8 cellular contexts compared by ENCODE assay signal in the genomic region with DNA sequence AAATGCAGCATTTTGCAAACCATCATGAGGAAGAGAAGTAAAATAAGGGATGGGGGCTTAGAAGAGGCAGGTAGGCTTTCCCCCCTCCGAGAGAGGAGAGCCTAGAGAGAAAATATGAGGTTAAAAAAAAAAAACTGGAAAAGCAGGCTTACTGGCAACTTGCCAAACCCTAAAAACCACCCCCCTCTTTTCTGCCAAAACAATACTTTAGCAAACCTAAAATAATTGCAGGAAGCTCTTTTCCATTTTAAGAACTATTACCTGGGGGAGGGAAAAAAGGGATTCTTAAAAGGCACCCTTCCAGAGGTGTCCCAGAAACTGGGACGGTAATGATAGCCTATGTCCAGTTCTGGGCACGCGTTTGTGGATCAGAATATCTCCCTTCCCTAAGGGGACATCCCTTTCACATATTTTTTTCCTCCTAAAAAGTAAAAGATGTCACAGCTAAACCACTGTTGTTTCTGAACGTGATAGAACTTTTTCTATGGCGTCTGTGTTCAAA. TPM values are rescaled to one million over a fixed set of nuclear protein-coding genes. Genes with fewer than 3 reads are reported as not detected.
DNase-seq lines count a peak whose midpoint lies in the region; ATAC-seq and TF ChIP-seq lines count a peak whose summit lies in the region.

No MANE protein-coding gene starts in this region.

- no peak overlapping the region for H3K27ac ChIP-seq in cardiac muscle cell
- H3K27ac ChIP-seq in lower lobe of right lung = peak overlapping the region; percentile 96
- peak overlapping the region; percentile 96 to 97 for H3K27ac ChIP-seq in uterus

- ATAC-seq in left cardiac atrium (no peak), lower lobe of right lung (no peak), HG02678 (IDR thresholded peaks at IDR 0.05; ENCODE audit: unreplicated experiment) (no peak), HG03571 (IDR thresholded peaks at IDR 0.05; ENCODE audit: unreplicated experiment) (no peak)

- TF ChIP-seq CTCF in cardiac muscle cell (IDR thresholded peaks at IDR 0.05; ENCODE audit: low read depth, low read length) (no peak), astrocyte of the spinal cord (IDR thresholded peaks at IDR 0.05; ENCODE audit: low read depth, low read length) (no peak), lower lobe of right lung (IDR thresholded peaks at IDR 0.05) (no peak), uterus (IDR thresholded peaks at IDR 0.05) (no peak)

- H3K36me3 ChIP-seq in cardiac muscle cell = no peaks in the 10 kb centered on the region
- H3K36me3 ChIP-seq in lower lobe of right lung = no peaks in the 10 kb centered on the region
- no peaks in the 10 kb centered on the region for H3K36me3 ChIP-seq in uterus

- in situ Hi-C loops in astrocyte of the spinal cord (cut with HindIII; ENCODE audit: low sequenced_read_pairs) = no loop called here

- no peak for TF ChIP-seq POLR2A in uterus (IDR thresholded peaks at IDR 0.05)

- peaks cover 47% of the 10 kb centered on the region for H3K4me1 ChIP-seq in cardiac muscle cell (ENCODE audit: low read depth)
- peaks cover 41% of the 10 kb centered on the region for H3K4me1 ChIP-seq in lower lobe of right lung
- peaks cover 0 to 22% of the 10 kb centered on the region in 2 donors for H3K4me1 ChIP-seq in uterus

- H3K4me3 ChIP-seq in cardiac muscle cell (peak overlapping the region; percentile 95), astrocyte of the spinal cord (ENCODE audit: low read depth, low read length) (peak overlapping the region; percentile 74), lower lobe of right lung (peak overlapping the region; percentile 83), uterus (peak overlapping the region; percentile 77 to 96)

- intact Hi-C loops in left cardiac atrium (cut with DNase I) = loop anchor here in 1 of 2 donors (5.0 kb wide), 1 partner anchor 101 kb away; no protein-coding TSS in a partner anchor
- intact Hi-C loops in lower lobe of right lung (cut with DNase I) = no loop called here
- intact Hi-C loops in uterus (cut with DNase I; ENCODE audit: low total_unique reads) = no loop called here

- DNase-seq in cardiac muscle cell (ENCODE audit: low read depth in 1 of 2, low spot score in 1 of 2) (peak in 1 of 2 donors; percentile 3), left cardiac atrium (no peak), astrocyte of the spinal cord (ENCODE audit: low read depth, low spot score) (no peak), lower lobe of right lung (no peak), uterus (no peak)
- DNase-seq in stimulated activated naive CD4-positive, alpha-beta T cell treated with Interleukin-2 at 50 U/mL for 16 hours (lab: John Stamatoyannopoulos, UW) = no peak

- H3K27me3 ChIP-seq in cardiac muscle cell = peaks cover 25% of the 10 kb centered on the region
- no peaks in the 10 kb centered on the region for H3K27me3 ChIP-seq in lower lobe of right lung (ENCODE audit: low read depth)
- H3K27me3 ChIP-seq in uterus = no peaks in the 10 kb centered on the region

- no peaks in the 10 kb centered on the region for H3K9me3 ChIP-seq in cardiac muscle cell (ENCODE audit: low read depth)
- no peaks in the 10 kb centered on the region for H3K9me3 ChIP-seq in lower lobe of right lung
- no peaks in the 10 kb centered on the region for H3K9me3 ChIP-seq in uterus

RNA-seq across cellular contexts. Expression of gene NFIA, which starts 1.2 kb away (rescaled TPM):
- 12.0 and 14.9 TPM in 2 replicates for total RNA-seq in cardiac muscle cell
- 10.1 and 18.3 TPM in 2 replicates for polyA plus RNA-seq in cardiac muscle cell
- total RNA-seq in left cardiac atrium = 10 to 100 TPM; 94.1 to 97.8 TPM
- 70.0 TPM for total RNA-seq in lower lobe of right lung
- 100 to 1,000 TPM in 1 of 4 donors, 10 to 100 TPM in 3; 49.2 to 116 (median 64.9) TPM for total RNA-seq in uterus
